Comparison of ENCODE assay signal across 8 cellular contexts in the genomic region with DNA sequence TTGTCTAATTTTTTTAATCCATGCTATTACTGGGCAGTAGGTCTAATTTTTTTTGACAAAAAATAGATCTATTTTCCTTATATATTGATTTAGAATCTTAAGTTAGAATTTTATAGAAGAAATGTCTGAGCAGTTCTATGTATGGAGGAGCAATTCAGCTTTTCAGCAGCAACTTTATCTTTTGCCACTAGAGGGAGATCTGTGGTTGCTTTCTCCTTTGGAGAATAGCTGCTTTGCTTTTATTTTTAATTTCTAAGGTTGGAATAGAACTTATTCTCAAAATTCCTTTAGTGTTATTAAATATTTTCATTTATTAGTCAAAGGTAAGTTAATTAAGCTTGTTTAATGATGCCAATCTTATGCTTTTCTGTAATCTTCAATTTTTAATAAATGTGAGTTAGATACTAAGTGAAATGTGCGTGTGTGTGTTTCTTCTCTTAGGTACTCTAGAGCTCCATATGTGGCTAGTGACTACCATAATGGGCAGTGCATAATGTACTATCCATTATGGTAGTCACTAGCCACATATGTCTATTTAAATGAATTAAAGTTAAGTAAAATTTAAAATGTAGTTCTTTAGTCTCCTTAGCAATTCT. TPM values are rescaled to one million over a fixed set of nuclear protein-coding genes. Genes with fewer than 3 reads are reported as not detected.
DNase-seq lines count a peak whose midpoint lies in the region; ATAC-seq and TF ChIP-seq lines count a peak whose summit lies in the region.

No MANE protein-coding gene starts in this region.

- peaks cover 6% of the 10 kb centered on the region for H3K4me1 Mint-ChIP-seq in activated naive CD8-positive, alpha-beta T cell treated with anti-CD3 and anti-CD28 coated beads for 36 hours

- peaks cover 7% of the 10 kb centered on the region for H3K36me3 ChIP-seq in RWPE2 (ENCODE audit: low read depth)

- no peaks in the 10 kb centered on the region for H3K27me3 ChIP-seq in RWPE2 (ENCODE audit: insufficient read depth, poor library complexity, severe bottlenecking)

- DNase-seq in AML-193 (lab: John Stamatoyannopoulos, UW): peak; percentile 2 to 13
- no peak for DNase-seq in RWPE2 (ENCODE audit: low spot score)
- peak; percentile 45 for DNase-seq in fibroblast of mammary gland (ENCODE audit: low read depth)
- DNase-seq in renal cortical epithelial cell (ENCODE audit: low read depth): peak; percentile 14
- DNase-seq in effector CD8-positive, alpha-beta T cell (lab: John Stamatoyannopoulos, UW): no peak
- no peak for DNase-seq in activated naive CD8-positive, alpha-beta T cell treated with anti-CD3 and anti-CD28 coated beads for 36 hours

- no peaks in the 10 kb centered on the region for H3K27me3 Mint-ChIP-seq in activated naive CD8-positive, alpha-beta T cell treated with anti-CD3 and anti-CD28 coated beads for 36 hours

- no peak overlapping the region for H3K4me3 Mint-ChIP-seq in activated naive CD8-positive, alpha-beta T cell treated with anti-CD3 and anti-CD28 coated beads for 36 hours

- no peaks in the 10 kb centered on the region for H3K36me3 Mint-ChIP-seq in activated naive CD8-positive, alpha-beta T cell treated with anti-CD3 and anti-CD28 coated beads for 36 hours

- no peak overlapping the region for H3K27ac ChIP-seq in RWPE2 (ENCODE audit: poor library complexity, severe bottlenecking)

- ATAC-seq in HG03025 (IDR thresholded peaks at IDR 0.05; ENCODE audit: low FRiP score, unreplicated experiment): peak; percentile 71
- no peak for ATAC-seq in RWPE2 (ENCODE audit: low read depth)

- peaks cover 9% of the 10 kb centered on the region for H3K4me1 ChIP-seq in RWPE2 (ENCODE audit: insufficient read depth, poor library complexity, severe bottlenecking)

- no peak overlapping the region for H3K27ac Mint-ChIP-seq in activated naive CD8-positive, alpha-beta T cell treated with anti-CD3 and anti-CD28 coated beads for 36 hours

- H3K9me3 ChIP-seq in RWPE2 (ENCODE audit: severe bottlenecking): no peaks in the 10 kb centered on the region

- H3K4me3 ChIP-seq in RWPE2 (ENCODE audit: severe bottlenecking): no peak overlapping the region
- H3K4me3 ChIP-seq in fibroblast of mammary gland (ENCODE audit: control insufficient read depth, low read depth, low read length): no peak overlapping the region

- H3K9me3 Mint-ChIP-seq in activated naive CD8-positive, alpha-beta T cell treated with anti-CD3 and anti-CD28 coated beads for 36 hours: no peaks in the 10 kb centered on the region

- peak; percentile 75 for TF ChIP-seq CTCF in GM12873 (IDR thresholded peaks at IDR 0.05; ENCODE audit: insufficient read depth, low read depth, low read length, missing control alignments)
- TF ChIP-seq CTCF in RWPE2 (IDR thresholded peaks at IDR 0.05; ENCODE audit: poor library complexity, severe bottlenecking): peak; percentile 75
- TF ChIP-seq CTCF in fibroblast of mammary gland (conservative IDR thresholded peaks at IDR 0.05; ENCODE audit: control insufficient read depth, insufficient read depth, low read depth, low read length): peak; percentile 90

RNA-seq across cellular contexts. Expression of a gene that starts 29.3 kb away (rescaled TPM):
- 59.9 and 77.5 TPM in 2 replicates for total RNA-seq in renal cortical epithelial cell
- total RNA-seq in activated naive CD8-positive, alpha-beta T cell treated with anti-CD3 and anti-CD28 coated beads for 36 hours: 1 to 10 TPM; 7.8 to 8.1 TPM

RNA-seq across cellular contexts. Expression of a gene that starts 38.8 kb away (rescaled TPM):
- 5.6 and 16.1 TPM in 2 replicates for total RNA-seq in renal cortical epithelial cell
- total RNA-seq in activated naive CD8-positive, alpha-beta T cell treated with anti-CD3 and anti-CD28 coated beads for 36 hours: 1 to 10 TPM; 5.2 to 5.8 TPM

RNA-seq across cellular contexts. Expression of a gene that starts 59.1 kb away (rescaled TPM):
- total RNA-seq in renal cortical epithelial cell: not detected in 2 replicates
- not detected for total RNA-seq in activated naive CD8-positive, alpha-beta T cell treated with anti-CD3 and anti-CD28 coated beads for 36 hours

Comparison
In these comparisons a context has a peak if more than half of its experiments do, and no peak if none do; other contexts are left out.
1. DNase-seq: peak in AML-193 (2 of 2), fibroblast of mammary gland (single experiment) and renal cortical epithelial cell (single experiment); none in RWPE2 (single experiment), effector CD8-positive, alpha-beta T cell (single experiment) and activated naive CD8-positive, alpha-beta T cell treated with anti-CD3 and anti-CD28 coated beads for 36 hours (single experiment).
2. Peak in every context shown above with its lines, with median percentiles within 50 percentile points of each other: CTCF ChIP-seq.